ENCODE assay signal across 3 cellular contexts in the genomic region with DNA sequence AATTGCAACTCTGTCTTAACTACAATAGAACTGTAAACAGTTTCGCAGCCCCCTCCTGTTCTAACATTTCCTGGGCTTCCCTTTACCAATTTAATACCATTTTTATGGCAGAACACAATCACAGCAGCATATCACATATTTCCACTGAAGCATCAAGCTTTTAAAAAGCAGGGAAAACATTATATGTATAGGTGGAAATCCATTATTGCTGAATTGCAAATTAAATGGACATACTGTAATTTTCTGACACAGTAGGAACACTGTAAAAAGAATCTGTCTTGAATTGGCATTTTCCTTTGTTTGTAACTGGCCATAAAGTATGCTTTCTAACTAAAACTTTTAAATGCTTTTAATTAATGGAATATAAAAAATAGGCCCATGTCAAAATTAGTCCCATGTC.
TF ChIP-seq lines count a peak whose summit lies in the region.

No MANE protein-coding gene starts in this region.

TF ChIP-seq in HepG2, 621 proteins besides CTCF, POLR2A, EP300 and RAD21 (continues in another document):
- TF ChIP-seq, protein P1, sequence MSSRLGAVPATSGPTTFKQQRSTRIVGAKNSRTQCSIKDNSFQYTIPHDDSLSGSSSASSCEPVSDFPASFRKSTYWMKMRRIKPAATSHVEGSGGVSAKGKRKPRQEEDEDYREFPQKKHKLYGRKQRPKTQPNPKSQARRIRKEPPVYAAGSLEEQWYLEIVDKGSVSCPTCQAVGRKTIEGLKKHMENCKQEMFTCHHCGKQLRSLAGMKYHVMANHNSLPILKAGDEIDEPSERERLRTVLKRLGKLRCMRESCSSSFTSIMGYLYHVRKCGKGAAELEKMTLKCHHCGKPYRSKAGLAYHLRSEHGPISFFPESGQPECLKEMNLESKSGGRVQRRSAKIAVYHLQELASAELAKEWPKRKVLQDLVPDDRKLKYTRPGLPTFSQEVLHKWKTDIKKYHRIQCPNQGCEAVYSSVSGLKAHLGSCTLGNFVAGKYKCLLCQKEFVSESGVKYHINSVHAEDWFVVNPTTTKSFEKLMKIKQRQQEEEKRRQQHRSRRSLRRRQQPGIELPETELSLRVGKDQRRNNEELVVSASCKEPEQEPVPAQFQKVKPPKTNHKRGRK (CRISPR knock-in tag; IDR thresholded peaks at IDR 0.05) = no peak
- TF ChIP-seq STAG1 (CRISPR knock-in tag; IDR thresholded peaks at IDR 0.05) (no peak), MAFK (conservative IDR thresholded peaks at IDR 0.05 in 1 of 2, IDR thresholded peaks at IDR 0.05 in 1 of 2; ENCODE audit: low read length in 2 of 2) (peak; percentile 48 to 66; a peak in 3 of 4 replicates), PCBP1 (IDR thresholded peaks at IDR 0.05; ENCODE audit: borderline replicate concordance, low read depth, low read length) (no peak), ZNF619 (CRISPR knock-in tag; IDR thresholded peaks at IDR 0.05) (no peak), HIVEP1 (CRISPR knock-in tag; IDR thresholded peaks at IDR 0.05) (no peak), MAFF (IDR thresholded peaks at IDR 0.05; ENCODE audit: low read depth, low read length) (peak; percentile 66; the same call in 1 of the 2 replicates)
- TF ChIP-seq, protein P2, sequence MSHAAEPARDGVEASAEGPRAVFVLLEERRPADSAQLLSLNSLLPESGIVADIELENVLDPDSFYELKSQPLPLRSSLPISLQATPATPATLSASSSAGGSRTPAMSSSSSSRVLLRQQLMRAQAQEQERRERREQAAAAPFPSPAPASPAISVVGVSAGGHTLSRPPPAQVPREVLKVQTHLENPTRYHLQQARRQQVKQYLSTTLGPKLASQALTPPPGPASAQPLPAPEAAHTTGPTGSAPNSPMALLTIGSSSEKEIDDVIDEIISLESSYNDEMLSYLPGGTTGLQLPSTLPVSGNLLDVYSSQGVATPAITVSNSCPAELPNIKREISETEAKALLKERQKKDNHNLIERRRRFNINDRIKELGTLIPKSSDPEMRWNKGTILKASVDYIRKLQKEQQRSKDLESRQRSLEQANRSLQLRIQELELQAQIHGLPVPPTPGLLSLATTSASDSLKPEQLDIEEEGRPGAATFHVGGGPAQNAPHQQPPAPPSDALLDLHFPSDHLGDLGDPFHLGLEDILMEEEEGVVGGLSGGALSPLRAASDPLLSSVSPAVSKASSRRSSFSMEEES (CRISPR knock-in tag; IDR thresholded peaks at IDR 0.05) = no peak
- TF ChIP-seq, protein P3, sequence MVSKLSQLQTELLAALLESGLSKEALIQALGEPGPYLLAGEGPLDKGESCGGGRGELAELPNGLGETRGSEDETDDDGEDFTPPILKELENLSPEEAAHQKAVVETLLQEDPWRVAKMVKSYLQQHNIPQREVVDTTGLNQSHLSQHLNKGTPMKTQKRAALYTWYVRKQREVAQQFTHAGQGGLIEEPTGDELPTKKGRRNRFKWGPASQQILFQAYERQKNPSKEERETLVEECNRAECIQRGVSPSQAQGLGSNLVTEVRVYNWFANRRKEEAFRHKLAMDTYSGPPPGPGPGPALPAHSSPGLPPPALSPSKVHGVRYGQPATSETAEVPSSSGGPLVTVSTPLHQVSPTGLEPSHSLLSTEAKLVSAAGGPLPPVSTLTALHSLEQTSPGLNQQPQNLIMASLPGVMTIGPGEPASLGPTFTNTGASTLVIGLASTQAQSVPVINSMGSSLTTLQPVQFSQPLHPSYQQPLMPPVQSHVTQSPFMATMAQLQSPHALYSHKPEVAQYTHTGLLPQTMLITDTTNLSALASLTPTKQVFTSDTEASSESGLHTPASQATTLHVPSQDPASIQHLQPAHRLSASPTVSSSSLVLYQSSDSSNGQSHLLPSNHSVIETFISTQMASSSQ (IDR thresholded peaks at IDR 0.05; ENCODE audit: low read depth) = no peak
- TF ChIP-seq, protein P3 (CRISPR knock-in tag; IDR thresholded peaks at IDR 0.05; ENCODE audit: borderline replicate concordance) = no peak

TF ChIP-seq in IMR-90, 13 proteins besides CTCF, POLR2A, EP300 and RAD21:
- TF ChIP-seq FOS (IDR thresholded peaks at IDR 0.05; ENCODE audit: low read depth, low read length) (no peak), MAFK (IDR thresholded peaks at IDR 0.05; ENCODE audit: low read depth, low read length) (peak; percentile 44)

TF ChIP-seq in K562, 482 proteins besides CTCF, POLR2A, EP300 and RAD21:
- TF ChIP-seq MAFF (IDR thresholded peaks at IDR 0.05; ENCODE audit: low read length) (peak; percentile 22; the same call in 1 of the 2 replicates), ZZZ3 (IDR thresholded peaks at IDR 0.05) (no peak), ZNF316 (IDR thresholded peaks at IDR 0.05) (peak; percentile 37; the same call in 1 of the 2 replicates), PYGO2 (tag; IDR thresholded peaks at IDR 0.05) (no peak), MAFG (tag; conservative IDR thresholded peaks at IDR 0.05) (0 out of 2 replicates have a peak, but pooled peaks have one; percentile 42)
